ENCODE assay signal across 24 cellular contexts in the genomic region with DNA sequence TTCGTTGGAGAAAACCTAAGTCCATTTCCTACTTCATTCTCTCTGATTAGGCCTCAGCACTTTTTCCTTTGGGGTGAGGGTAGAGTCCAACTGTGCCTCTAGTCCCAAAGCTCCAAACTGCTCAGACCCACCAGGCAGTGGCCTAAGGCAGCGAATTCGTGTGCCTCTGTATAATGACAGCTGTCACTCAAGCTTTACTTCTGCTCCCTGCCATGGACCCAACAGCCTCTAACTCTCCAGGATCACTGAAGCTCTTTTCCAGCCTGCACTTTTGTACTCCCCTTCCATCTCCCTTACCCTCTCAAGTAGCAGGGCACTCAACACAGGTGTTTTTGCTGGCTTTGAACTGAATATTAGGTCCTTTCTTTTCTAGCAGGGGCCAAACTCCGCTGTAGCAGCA. TPM values are rescaled to one million over a fixed set of nuclear protein-coding genes. Genes with fewer than 3 reads are reported as not detected.
"Had no signal": no experiment of that assay in that cellular context is flagged by ENCODE, and none has a peak within 500 bp of the region (broad histone marks: within the 10 kb centered on the region; RNA-seq: fewer than 3 reads in every experiment).

No MANE protein-coding gene starts in this region.

- H3K9me3 ChIP-seq: SK-N-SH had no signal

- ATAC-seq: PC-3 had no signal

- DNase-seq: Kasumi-1, MM.1S, NCI-H1092 treated with DMSO at 0.1 percent for 48 hours, NCI-H1436, NCI-H187, NCI-H2029, NCI-H2081 treated with DMSO at 0.1 percent for 48 hours, NCI-H2171, NCI-H226, NCI-H446, NCI-H510A, NCI-H524 treated with DMSO at 0.1 percent for 48 hours, NCI-H69, NCI-H774, PC-3, SHP77, SK-N-SH, SW 1271 had no signal

- H3K27ac ChIP-seq: KMS-11, RWPE1 had no signal

RNA-seq across cellular contexts. Expression of gene OR6S1, which starts 14.8 kb away (rescaled TPM):
- total RNA-seq: HT-29, M059J, OCI-LY7, PC-3, SK-MEL-5 had no signal
- polyA plus RNA-seq: SK-N-SH had no signal

RNA-seq across cellular contexts. Expression of gene RNASE4, which starts 28.1 kb away (rescaled TPM):
- total RNA-seq: OCI-LY7 had no signal

RNA-seq across cellular contexts. Expression of gene ANG, which starts 32.3 kb away (rescaled TPM):
- total RNA-seq: OCI-LY7 had no signal
